In genomic region chr4:83025563-83025962, GRCh38 we compare ENCODE assay signal across 1 cellular context.
TF ChIP-seq lines count a peak whose summit lies in the region.

No MANE protein-coding gene starts in this region.

TF ChIP-seq in WTC11, 78 proteins besides CTCF, POLR2A, EP300 and RAD21 (continued from another document):
- TF ChIP-seq, protein P1, sequence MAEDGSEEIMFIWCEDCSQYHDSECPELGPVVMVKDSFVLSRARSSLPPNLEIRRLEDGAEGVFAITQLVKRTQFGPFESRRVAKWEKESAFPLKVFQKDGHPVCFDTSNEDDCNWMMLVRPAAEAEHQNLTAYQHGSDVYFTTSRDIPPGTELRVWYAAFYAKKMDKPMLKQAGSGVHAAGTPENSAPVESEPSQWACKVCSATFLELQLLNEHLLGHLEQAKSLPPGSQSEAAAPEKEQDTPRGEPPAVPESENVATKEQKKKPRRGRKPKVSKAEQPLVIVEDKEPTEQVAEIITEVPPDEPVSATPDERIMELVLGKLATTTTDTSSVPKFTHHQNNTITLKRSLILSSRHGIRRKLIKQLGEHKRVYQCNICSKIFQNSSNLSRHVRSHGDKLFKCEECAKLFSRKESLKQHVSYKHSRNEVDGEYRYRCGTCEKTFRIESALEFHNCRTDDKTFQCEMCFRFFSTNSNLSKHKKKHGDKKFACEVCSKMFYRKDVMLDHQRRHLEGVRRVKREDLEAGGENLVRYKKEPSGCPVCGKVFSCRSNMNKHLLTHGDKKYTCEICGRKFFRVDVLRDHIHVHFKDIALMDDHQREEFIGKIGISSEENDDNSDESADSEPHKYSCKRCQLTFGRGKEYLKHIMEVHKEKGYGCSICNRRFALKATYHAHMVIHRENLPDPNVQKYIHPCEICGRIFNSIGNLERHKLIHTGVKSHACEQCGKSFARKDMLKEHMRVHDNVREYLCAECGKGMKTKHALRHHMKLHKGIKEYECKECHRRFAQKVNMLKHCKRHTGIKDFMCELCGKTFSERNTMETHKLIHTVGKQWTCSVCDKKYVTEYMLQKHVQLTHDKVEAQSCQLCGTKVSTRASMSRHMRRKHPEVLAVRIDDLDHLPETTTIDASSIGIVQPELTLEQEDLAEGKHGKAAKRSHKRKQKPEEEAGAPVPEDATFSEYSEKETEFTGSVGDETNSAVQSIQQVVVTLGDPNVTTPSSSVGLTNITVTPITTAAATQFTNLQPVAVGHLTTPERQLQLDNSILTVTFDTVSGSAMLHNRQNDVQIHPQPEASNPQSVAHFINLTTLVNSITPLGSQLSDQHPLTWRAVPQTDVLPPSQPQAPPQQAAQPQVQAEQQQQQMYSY (CRISPR knock-in tag; IDR thresholded peaks at IDR 0.05) = no peak
- TF ChIP-seq SOX15 (CRISPR knock-in tag; IDR thresholded peaks at IDR 0.05) (no peak), FOXJ3 (CRISPR knock-in tag; IDR thresholded peaks at IDR 0.05; ENCODE audit: borderline replicate concordance) (no peak), OVOL2 (CRISPR knock-in tag; IDR thresholded peaks at IDR 0.05; ENCODE audit: borderline replicate concordance) (no peak), KAT7 (CRISPR knock-in tag; IDR thresholded peaks at IDR 0.05; ENCODE audit: borderline replicate concordance) (no peak), ZNF532 (CRISPR knock-in tag; IDR thresholded peaks at IDR 0.05; ENCODE audit: borderline replicate concordance) (no peak)
- TF ChIP-seq, protein P2, sequence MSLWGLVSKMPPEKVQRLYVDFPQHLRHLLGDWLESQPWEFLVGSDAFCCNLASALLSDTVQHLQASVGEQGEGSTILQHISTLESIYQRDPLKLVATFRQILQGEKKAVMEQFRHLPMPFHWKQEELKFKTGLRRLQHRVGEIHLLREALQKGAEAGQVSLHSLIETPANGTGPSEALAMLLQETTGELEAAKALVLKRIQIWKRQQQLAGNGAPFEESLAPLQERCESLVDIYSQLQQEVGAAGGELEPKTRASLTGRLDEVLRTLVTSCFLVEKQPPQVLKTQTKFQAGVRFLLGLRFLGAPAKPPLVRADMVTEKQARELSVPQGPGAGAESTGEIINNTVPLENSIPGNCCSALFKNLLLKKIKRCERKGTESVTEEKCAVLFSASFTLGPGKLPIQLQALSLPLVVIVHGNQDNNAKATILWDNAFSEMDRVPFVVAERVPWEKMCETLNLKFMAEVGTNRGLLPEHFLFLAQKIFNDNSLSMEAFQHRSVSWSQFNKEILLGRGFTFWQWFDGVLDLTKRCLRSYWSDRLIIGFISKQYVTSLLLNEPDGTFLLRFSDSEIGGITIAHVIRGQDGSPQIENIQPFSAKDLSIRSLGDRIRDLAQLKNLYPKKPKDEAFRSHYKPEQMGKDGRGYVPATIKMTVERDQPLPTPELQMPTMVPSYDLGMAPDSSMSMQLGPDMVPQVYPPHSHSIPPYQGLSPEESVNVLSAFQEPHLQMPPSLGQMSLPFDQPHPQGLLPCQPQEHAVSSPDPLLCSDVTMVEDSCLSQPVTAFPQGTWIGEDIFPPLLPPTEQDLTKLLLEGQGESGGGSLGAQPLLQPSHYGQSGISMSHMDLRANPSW (CRISPR knock-in tag; conservative IDR thresholded peaks at IDR 0.05; ENCODE audit: low read depth) = no peak
